Comparison of ENCODE assay signal across 8 cellular contexts in genomic region chr7:111622084-111622483, GRCh38.
"Had no signal": no experiment of that assay in that cellular context is flagged by ENCODE, and none has a peak within 500 bp of the region (broad histone marks: within the 10 kb centered on the region; RNA-seq: fewer than 3 reads in every experiment).

No MANE protein-coding gene starts in this region.

- H3K4me2 ChIP-seq: GM23338 had no signal

- H3K4me3 ChIP-seq: GM23338 had no signal

- H2AFZ ChIP-seq: GM23338 had no signal

- DNase-seq: H9, HCEC 1CT had no signal

- H3K36me3 Mint-ChIP-seq: IgD-negative memory B cell had no signal

- H3K4me3 Mint-ChIP-seq: GM23338, H9, IgD-negative memory B cell had no signal

- H3K4me1 Mint-ChIP-seq: GM23338, H9 had no signal

- ATAC-seq: GM23338, HepG2 had no signal

- H3K27ac ChIP-seq: HL-60 had no signal

- FAIRE-seq: H1, H54, HepG2 had no signal

- H3K27ac Mint-ChIP-seq: GM23338, H9, IgD-negative memory B cell had no signal
